8 cellular contexts compared by ENCODE assay signal in the genomic region with DNA sequence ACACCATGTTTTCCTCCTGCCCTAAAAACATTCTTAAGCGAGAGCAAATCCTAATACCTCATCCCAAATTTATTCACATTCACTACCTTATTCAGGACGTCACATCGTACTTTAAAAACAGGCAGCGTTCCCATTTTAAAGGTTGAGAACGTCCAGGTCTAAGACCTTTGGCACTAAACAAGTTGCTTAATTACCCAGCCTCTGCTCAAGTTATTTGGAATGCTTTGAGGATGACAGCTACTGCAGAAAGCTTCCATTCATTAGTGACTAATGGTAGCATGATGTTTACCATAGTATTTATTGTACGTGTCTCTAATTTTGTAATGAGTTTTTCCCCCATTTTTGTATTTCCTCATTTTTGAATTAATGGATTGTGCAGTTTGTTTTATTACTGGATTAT. TPM values are rescaled to one million over a fixed set of nuclear protein-coding genes. Genes with fewer than 3 reads are reported as not detected.
DNase-seq lines count a peak whose midpoint lies in the region; ATAC-seq and TF ChIP-seq lines count a peak whose summit lies in the region.

No MANE protein-coding gene starts in this region.

- intact Hi-C loops in CD4-positive, alpha-beta T cell (cut with DNase I, micrococcal nuclease) = loop anchor here in 1 of 2 experiments (5.0 to 10.0 kb wide), 3 partner anchors 341 to 1964 kb away; partner anchors contain the start of genes ABCE1, ANAPC10, INPP4B and ZNF330

- no peak for TF ChIP-seq EP300 in neural cell (conservative IDR thresholded peaks at IDR 0.05; ENCODE audit: poor library complexity, severe bottlenecking)

- H3K9ac ChIP-seq in MM.1S (ENCODE audit: low read length) (peak overlapping the region; percentile 84), neural cell (ENCODE audit: low read length) (peak overlapping the region; percentile 85)

- H3K27me3 ChIP-seq in CD4-positive, alpha-beta T cell (ENCODE audit: control insufficient read depth, insufficient read depth, low read length) = no peaks in the 10 kb centered on the region
- H3K27me3 ChIP-seq in MM.1S (replicated peaks; ENCODE audit: insufficient read depth, low read length) (no peaks in the 10 kb centered on the region), neural cell (ENCODE audit: insufficient read depth, low read depth, low read length) (no peaks in the 10 kb centered on the region)
- H3K27me3 ChIP-seq in effector memory CD4-positive, alpha-beta T cell (replicated peaks; ENCODE audit: control insufficient read depth, insufficient read depth, low read length, poor library complexity, severe bottlenecking) = no peaks in the 10 kb centered on the region

- TF ChIP-seq RAD21 in neural cell (conservative IDR thresholded peaks at IDR 0.05) = no peak

- CTCF ChIA-PET in CD4-positive, alpha-beta T cell (lab: Charles Lee) = no interaction called here

- peak overlapping the region; percentile 95 for H3K4me3 ChIP-seq in MM.1S (ENCODE audit: low read length)
- peak overlapping the region; percentile 85 for H3K4me3 ChIP-seq in effector memory CD4-positive, alpha-beta T cell (ENCODE audit: insufficient read depth, low read depth, low read length, poor library complexity, severe bottlenecking)
- peak overlapping the region; percentile 89 for H3K4me3 ChIP-seq in neural cell (ENCODE audit: low read length)

- H3K27ac Mint-ChIP-seq in CD4-positive, alpha-beta T cell = peak overlapping the region; percentile 97

- H3K9me2 ChIP-seq in MM.1S (replicated peaks; ENCODE audit: insufficient read depth, low read length) (no peaks in the 10 kb centered on the region), neural cell (ENCODE audit: insufficient read depth, low read length) (no peaks in the 10 kb centered on the region)

- peaks cover 80% of the 10 kb centered on the region for H3K4me1 Mint-ChIP-seq in CD4-positive, alpha-beta T cell (ENCODE audit: low read depth)

- H3K79me2 ChIP-seq in MM.1S (ENCODE audit: low read length) (peaks cover 70% of the 10 kb centered on the region), neural cell (replicated peaks; ENCODE audit: insufficient read depth, low read length) (peaks cover 64% of the 10 kb centered on the region)

- H3K4me3 Mint-ChIP-seq in CD4-positive, alpha-beta T cell = peak overlapping the region; percentile 91

- H3K9me3 Mint-ChIP-seq in CD4-positive, alpha-beta T cell = no peaks in the 10 kb centered on the region

- H3K27ac ChIP-seq in CD4-positive, alpha-beta T cell (ENCODE audit: low read depth, low read length) = peak overlapping the region; percentile 93
- peak overlapping the region; percentile 89; the same call in 1 of the 2 replicates for H3K27ac ChIP-seq in MM.1S (ENCODE audit: low read length)
- peak overlapping the region; percentile 95 for H3K27ac ChIP-seq in effector memory CD4-positive, alpha-beta T cell (ENCODE audit: insufficient read depth, low read length, poor library complexity, severe bottlenecking)
- no peak overlapping the region for H3K27ac ChIP-seq in neural cell (ENCODE audit: low read length)

- ATAC-seq in CD4-positive, alpha-beta T cell (ENCODE audit: poor library complexity) = no peak
- no peak for ATAC-seq in HG03432 (IDR thresholded peaks at IDR 0.05; ENCODE audit: unreplicated experiment)

- DNase-seq in CD4-positive, alpha-beta T cell = no peak
- DNase-seq in MM.1S = no peak
- DNase-seq in effector memory CD4-positive, alpha-beta T cell = no peak
- DNase-seq in SHP77 treated with DMSO at 0.1 percent for 48 hours (lab: John Stamatoyannopoulos, UW) = no peak
- DNase-seq in H4 (ENCODE audit: low spot score) = no peak
- no peak for DNase-seq in dedifferentiated amniotic fluid mesenchymal stem cell (ENCODE audit: extremely low spot score)

- POLR2A ChIA-PET in CD4-positive, alpha-beta T cell (lab: Charles Lee) = no interaction called here

- H4K20me1 ChIP-seq in MM.1S (ENCODE audit: insufficient read depth, low read length) (peaks cover 13% of the 10 kb centered on the region; the same call in 1 of the 2 replicates), neural cell (ENCODE audit: insufficient read depth) (peaks cover 6% of the 10 kb centered on the region)

- H2AFZ ChIP-seq in MM.1S (ENCODE audit: low read length) = no peak overlapping the region
- no peak overlapping the region for H2AFZ ChIP-seq in neural cell (ENCODE audit: low read depth, low read length)

- TF ChIP-seq CTCF in CD4-positive, alpha-beta T cell (IDR thresholded peaks at IDR 0.05) = no peak
- TF ChIP-seq CTCF in MM.1S (IDR thresholded peaks at IDR 0.05; ENCODE audit: low read length) = no peak
- no peak for TF ChIP-seq CTCF in neural cell (IDR thresholded peaks at IDR 0.05; ENCODE audit: poor library complexity, severe bottlenecking)

- H3K36me3 ChIP-seq in MM.1S (replicated peaks; ENCODE audit: insufficient read depth, low read length) = no peaks in the 10 kb centered on the region; the same call in 1 of the 2 replicates
- H3K36me3 ChIP-seq in effector memory CD4-positive, alpha-beta T cell (ENCODE audit: control insufficient read depth, insufficient read depth, low read length) = peaks cover 11% of the 10 kb centered on the region
- no peaks in the 10 kb centered on the region for H3K36me3 ChIP-seq in neural cell (ENCODE audit: insufficient read depth, low read length)

- H3K36me3 Mint-ChIP-seq in CD4-positive, alpha-beta T cell (ENCODE audit: low read depth) = peaks cover 58% of the 10 kb centered on the region

- H3F3A ChIP-seq in MM.1S (ENCODE audit: insufficient read depth, low read length) (peaks cover 21% of the 10 kb centered on the region), neural cell (ENCODE audit: insufficient read depth, low read length, poor library complexity, severe bottlenecking) (no peaks in the 10 kb centered on the region)

- H3K4me1 ChIP-seq in MM.1S (ENCODE audit: low read length) = peaks cover 19% of the 10 kb centered on the region
- H3K4me1 ChIP-seq in effector memory CD4-positive, alpha-beta T cell (ENCODE audit: control insufficient read depth, insufficient read depth, low read length, poor library complexity, severe bottlenecking) = peaks cover 22% of the 10 kb centered on the region

- no peaks in the 10 kb centered on the region for H3K27me3 Mint-ChIP-seq in CD4-positive, alpha-beta T cell

- no peaks in the 10 kb centered on the region for H3K9me3 ChIP-seq in CD4-positive, alpha-beta T cell (ENCODE audit: control insufficient read depth, low read length)
- H3K9me3 ChIP-seq in MM.1S (replicated peaks; ENCODE audit: insufficient read depth, low read length) = no peaks in the 10 kb centered on the region
- H3K9me3 ChIP-seq in effector memory CD4-positive, alpha-beta T cell (ENCODE audit: control insufficient read depth, low read length) = no peaks in the 10 kb centered on the region
- no peaks in the 10 kb centered on the region for H3K9me3 ChIP-seq in neural cell (ENCODE audit: low read length)

- H3K4me2 ChIP-seq in MM.1S (ENCODE audit: low read depth, low read length) (peak overlapping the region; percentile 88), neural cell (ENCODE audit: low read length) (peak overlapping the region; percentile 92)

TF ChIP-seq in neural cell, 6 proteins besides CTCF, POLR2A, EP300 and RAD21:
- TF ChIP-seq POLR2AphosphoS5 (IDR thresholded peaks at IDR 0.05) (no peak), SMC3 (conservative IDR thresholded peaks at IDR 0.05; ENCODE audit: poor library complexity) (no peak), TAF1 (IDR thresholded peaks at IDR 0.05; ENCODE audit: low read depth) (no peak)

RNA-seq across cellular contexts. Expression of gene USP38, which starts 1.5 kb away (rescaled TPM):
- total RNA-seq in CD4-positive, alpha-beta T cell = 10 to 100 TPM; 34.2 to 35.7 TPM
- polyA plus RNA-seq in neural cell = 9.5 and 10.4 TPM in 2 replicates
- 55.0 and 58.0 TPM in 2 replicates for polyA minus RNA-seq in neural cell
- 7.8 and 12.7 TPM in 2 replicates for total RNA-seq in H4 (2014; rRNA removed; shearing (Covaris generic))
